Comparison of ENCODE assay signal across 9 cellular contexts in the genomic region with DNA sequence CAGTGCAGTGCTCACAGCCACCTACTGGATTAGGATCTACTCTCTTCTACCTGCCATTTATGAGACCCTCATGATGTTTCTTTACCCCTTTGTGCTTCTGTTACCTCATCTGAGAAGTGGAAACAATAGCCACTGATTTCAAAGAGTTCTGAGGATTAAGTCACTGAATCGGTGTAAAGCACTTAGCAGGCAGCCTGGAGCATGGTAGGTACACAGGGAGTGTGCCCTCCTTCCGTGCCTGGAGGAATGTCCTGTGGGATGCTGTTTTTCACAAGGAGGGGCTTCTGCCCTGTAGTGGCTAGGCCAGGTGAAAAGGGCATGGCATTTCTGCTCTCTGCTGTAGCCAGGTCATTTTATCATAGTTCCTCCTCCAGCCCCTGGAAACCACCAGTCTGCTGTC. TPM values are rescaled to one million over a fixed set of nuclear protein-coding genes. Genes with fewer than 3 reads are reported as not detected.
"Had no signal": no experiment of that assay in that cellular context is flagged by ENCODE, and none has a peak within 500 bp of the region (broad histone marks: within the 10 kb centered on the region; RNA-seq: fewer than 3 reads in every experiment).

No MANE protein-coding gene starts in this region.

- H3K9me3 ChIP-seq: HAP-1 had no signal

- H3K36me3 Mint-ChIP-seq: IgD-negative memory B cell had no signal

- ATAC-seq: HepG2 had no signal

- H3K36me3 ChIP-seq: HAP-1 had no signal

- H3K4me1 Mint-ChIP-seq: IgD-negative memory B cell had no signal

- H3K4me1 ChIP-seq: HAP-1 had no signal

- H3K9me3 Mint-ChIP-seq: IgD-negative memory B cell had no signal

- H3K27ac ChIP-seq: HL-60 had no signal

- DNase-seq: GOT3, H7, KBM-7 had no signal

- H3K4me3 ChIP-seq: HAP-1 had no signal

- H3K4me3 Mint-ChIP-seq: IgD-negative memory B cell had no signal

RNA-seq across cellular contexts. Expression of gene C10orf120, which starts 44.6 kb away (rescaled TPM):
- total RNA-seq: H4, H7, HepG2, HT1080 had no signal
- polyA plus RNA-seq: HepG2, IgD-negative memory B cell had no signal
